Comparison of ENCODE assay signal across 23 cellular contexts in the genomic region with DNA sequence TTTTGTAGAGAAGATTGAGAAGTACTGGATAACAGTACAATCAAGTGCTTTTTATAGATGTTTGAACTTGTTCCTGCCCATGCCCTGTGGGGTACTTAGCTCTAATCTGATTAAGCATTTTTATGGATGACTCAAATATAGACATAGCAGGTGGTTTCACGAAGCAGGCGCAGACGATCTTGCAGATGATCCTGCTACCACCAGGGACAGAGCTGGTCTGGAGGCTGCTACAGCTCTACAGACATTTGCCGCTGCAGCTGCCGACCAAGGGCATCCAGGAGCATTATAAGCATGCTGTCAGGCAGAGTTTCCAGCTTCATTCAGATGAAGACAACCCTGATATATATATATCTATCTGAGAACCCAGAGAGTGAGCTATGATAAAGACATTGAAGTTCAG.
DNase-seq lines count a peak whose midpoint lies in the region; ATAC-seq and TF ChIP-seq lines count a peak whose summit lies in the region.
"Had no signal": no experiment of that assay in that cellular context is flagged by ENCODE, and none has a peak within 500 bp of the region (broad histone marks: within the 10 kb centered on the region; RNA-seq: fewer than 3 reads in every experiment).

No MANE protein-coding gene starts in this region.

- H3K36me3 ChIP-seq in SJCRH30 (0 out of 2 replicates have a peak, but pooled peaks cover 2% of the 10 kb centered on the region), hepatocyte (replicated peaks; ENCODE audit: insufficient read depth, low read depth) (no peaks in the 10 kb centered on the region)
- H3K36me3 ChIP-seq: esophagus squamous epithelium, ovary, upper lobe of left lung had no signal

- H3K27ac ChIP-seq in SJCRH30 (no peak overlapping the region), hepatocyte (no peak overlapping the region)
- H3K27ac ChIP-seq: esophagus squamous epithelium, ovary, upper lobe of left lung had no signal

- H3K9me2 ChIP-seq in hepatocyte (replicated peaks; ENCODE audit: insufficient read depth): no peaks in the 10 kb centered on the region

- H3K27me3 ChIP-seq in SJCRH30 (no peaks in the 10 kb centered on the region), hepatocyte (no peaks in the 10 kb centered on the region)
- H3K27me3 ChIP-seq: esophagus squamous epithelium, ovary, upper lobe of left lung had no signal

- H3K4me3 ChIP-seq in LNCaP clone FGC (ENCODE audit: low read depth, low read length) (no peak overlapping the region), SJCRH30 (no peak overlapping the region), hepatocyte (no peak overlapping the region)
- H3K4me3 ChIP-seq: esophagus squamous epithelium, ovary, upper lobe of left lung had no signal

- H3K4me2 ChIP-seq in hepatocyte: no peak overlapping the region

- H2AFZ ChIP-seq in hepatocyte: no peak overlapping the region

- H3K9me3 ChIP-seq in SJCRH30 (replicated peaks): no peaks in the 10 kb centered on the region
- H3K9me3 ChIP-seq in hepatocyte (ENCODE audit: low read depth): no peaks in the 10 kb centered on the region
- H3K9me3 ChIP-seq: esophagus squamous epithelium, ovary had no signal

- H4K20me1 ChIP-seq in hepatocyte (ENCODE audit: insufficient read depth, poor library complexity, severe bottlenecking): no peaks in the 10 kb centered on the region

- H3K4me1 ChIP-seq in SJCRH30 (no peaks in the 10 kb centered on the region), hepatocyte (ENCODE audit: insufficient read depth) (no peaks in the 10 kb centered on the region)
- H3K4me1 ChIP-seq: esophagus squamous epithelium, upper lobe of left lung had no signal

- ATAC-seq in HG03439 (IDR thresholded peaks at IDR 0.05; ENCODE audit: unreplicated experiment) (no peak), HG03039 (IDR thresholded peaks at IDR 0.05; ENCODE audit: unreplicated experiment) (no peak)
- ATAC-seq: activated naive CD8-positive, alpha-beta T cell treated with anti-CD3 and anti-CD28 coated beads, Interleukin-2, amount 50 U/mL, for 24 hours; left colon; right cardiac atrium had no signal

- TF ChIP-seq CTCF in LNCaP clone FGC (IDR thresholded peaks at IDR 0.05; ENCODE audit: control insufficient read depth, extremely low read depth, insufficient read depth) (peak; percentile 41), hepatocyte (IDR thresholded peaks at IDR 0.05; ENCODE audit: poor library complexity) (no peak), GM20000 (IDR thresholded peaks at IDR 0.05; ENCODE audit: extremely low read depth, missing control alignments) (no peak)

- no peaks in the 10 kb centered on the region for H3K79me2 ChIP-seq in hepatocyte

- peak; percentile 75 for DNase-seq in D341Med (ENCODE audit: low spot score)
- DNase-seq in LNCaP clone FGC (ENCODE audit: low read depth): peak; percentile 31
- peak; percentile 17 to 40 for DNase-seq in SJCRH30
- peak; percentile 17 for DNase-seq in hepatocyte (ENCODE audit: low spot score)
- DNase-seq in GM20000 (ENCODE audit: low spot score): no peak
- DNase-seq: activated B cell treated with CpG ODN at 0.5 μM for 24 hours; activated CD4-positive, alpha-beta T cell treated with anti-CD3 and anti-CD28 coated beads, Interleukin-2, amount 50 U/mL, for 1 hour; activated naive CD8-positive, alpha-beta T cell treated with anti-CD3 and anti-CD28 coated beads, Interleukin-2, amount 50 U/mL, for 24 hours; activated T-cell treated with anti-CD3 and anti-CD28 coated beads, Interleukin-2, amount 50 U/mL, for 48 hours; CD4-positive, CD25-positive, alpha-beta regulatory T cell; central memory CD4-positive, alpha-beta T cell; esophagus squamous epithelium; left colon; NCI-H1092; NCI-H1694 treated with DMSO at 0.1 percent for 48 hours; NCI-H526; ovary; right cardiac atrium; stimulated activated CD4-positive, alpha-beta T cell treated with anti-CD3 and anti-CD28 coated beads, Interleukin-12 subunit alpha, Interleukin-12 subunit beta, amount 100 ng/mL, for 4 hours; stimulated activated CD4-positive, alpha-beta T cell treated with anti-CD3 and anti-CD28 coated beads, Interleukin-4, amount 100 ng/mL, for 1 hour; upper lobe of left lung had no signal

- 57% methylated on average over 5 of the region's 5 CpGs for WGBS in hepatocyte (ENCODE audit: low lambda C conversion rate, missing lambda C conversion rate)
